Comparison of ENCODE assay signal across 17 cellular contexts in genomic region chr16:66958857-66959644, GRCh38. TPM values are rescaled to one million over a fixed set of nuclear protein-coding genes. Genes with fewer than 3 reads are reported as not detected.
"Had no signal": no experiment of that assay in that cellular context is flagged by ENCODE, and none has a peak within 500 bp of the region (broad histone marks: within the 10 kb centered on the region; RNA-seq: fewer than 3 reads in every experiment).

No MANE protein-coding gene starts in this region.

- H3K4me3 Mint-ChIP-seq: activated naive CD8-positive, alpha-beta T cell; natural killer cell had no signal

- H3K4me3 ChIP-seq: esophagus squamous epithelium, mucosa of descending colon, psoas muscle, suprapubic skin had no signal

- H3K36me3 Mint-ChIP-seq: activated naive CD8-positive, alpha-beta T cell; natural killer cell had no signal

- H3K27ac Mint-ChIP-seq: activated naive CD8-positive, alpha-beta T cell; natural killer cell had no signal

- ATAC-seq: activated CD4-positive, CD25-positive, alpha-beta regulatory T cell treated with anti-CD3 and anti-CD28 coated beads, Interleukin-2, amount 50 U/mL, for 24 hours; natural killer cell; SK-N-SH treated with all-trans-retinoic acid at 6 μM for 48 hours; stimulated activated naive CD8-positive, alpha-beta T cell treated with anti-CD3 and anti-CD28 coated beads, Interleukin-15, Interleukin-2, amounts not matched to agents 100 U/mL and 50 U/mL, for 24 hours had no signal

- DNase-seq: activated effector memory CD4-positive, alpha-beta T cell treated with Interleukin-2 at 50 U/mL for 16 hours; activated T-cell treated with anti-CD3 and anti-CD28 coated beads for 4 hours; brain microvascular endothelial cell; esophagus squamous epithelium; foreskin fibroblast; head of caudate nucleus; natural killer cell; stimulated activated CD4-positive, alpha-beta T cell treated with anti-CD3 and anti-CD28 coated beads, Interleukin-12 subunit alpha, Interleukin-12 subunit beta, amount 100 ng/mL, for 4 hours; stimulated activated naive CD8-positive, alpha-beta T cell treated with anti-CD3 and anti-CD28 coated beads, Interleukin-15, Interleukin-2, amounts not matched to agents 100 U/mL and 50 U/mL, for 24 hours had no signal

- H3K36me3 ChIP-seq: brain microvascular endothelial cell, esophagus squamous epithelium, suprapubic skin had no signal

- H3K9me3 Mint-ChIP-seq: natural killer cell had no signal

- H3K9me3 ChIP-seq: esophagus squamous epithelium, mucosa of descending colon, psoas muscle, suprapubic skin had no signal

- H3K27me3 ChIP-seq: brain microvascular endothelial cell, suprapubic skin had no signal

- H3K27ac ChIP-seq: brain microvascular endothelial cell, psoas muscle, suprapubic skin had no signal

RNA-seq across cellular contexts. Expression of gene CES3, which starts 2.0 kb away (rescaled TPM):
- total RNA-seq: lung microvascular endothelial cell, urinary bladder had no signal
